Comparison of ENCODE assay signal across 14 cellular contexts in genomic region chr9:129071526-129072131, GRCh38. TPM values are rescaled to one million over a fixed set of nuclear protein-coding genes. Genes with fewer than 3 reads are reported as not detected.
DNase-seq lines count a peak whose midpoint lies in the region; ATAC-seq and TF ChIP-seq lines count a peak whose summit lies in the region.
"Had no signal": no experiment of that assay in that cellular context is flagged by ENCODE, and none has a peak within 500 bp of the region (broad histone marks: within the 10 kb centered on the region; RNA-seq: fewer than 3 reads in every experiment).

No MANE protein-coding gene starts in this region.

- peak overlapping the region; percentile 77 for H3K4me2 ChIP-seq in GM23338

- intact Hi-C loops in CD4-positive, alpha-beta T cell (cut with DNase I, micrococcal nuclease) = no loop called here
- intact Hi-C loops in spleen (cut with DNase I; ENCODE audit: low total_unique reads) (no loop called here), posterior vena cava (cut with DNase I) (loop anchor here in 1 of 2 donors (5.0 kb wide), 1 partner anchor 1336 kb away; no protein-coding TSS in a partner anchor)

- H3K9me3 ChIP-seq in CD4-positive, alpha-beta T cell (ENCODE audit: control insufficient read depth, low read length) = no peaks in the 10 kb centered on the region
- no peaks in the 10 kb centered on the region for H3K9me3 ChIP-seq in iPS DF 6.9 (ENCODE audit: control insufficient read depth, insufficient read depth, low read length)
- H3K9me3 ChIP-seq in spleen = no peaks in the 10 kb centered on the region

- no CpG with 5 or more reads among the region's 10 CpGs for WGBS in iPS DF 6.9 (ENCODE audit: insufficient coverage, insufficient read length)
- 56 to 75% (median 61%) methylated on average over 7 to 10 of the region's 10 CpGs for WGBS in spleen, 5 donors

- no peak overlapping the region for H2AFZ ChIP-seq in GM23338

- peak overlapping the region; percentile 41; the same call in 1 of the 2 replicates for H3K4me3 ChIP-seq in GM23338
- no peak overlapping the region for H3K4me3 ChIP-seq in iPS DF 6.9 (ENCODE audit: low read length)
- no peak overlapping the region for H3K4me3 ChIP-seq in spleen

- no peaks in the 10 kb centered on the region for H4K20me1 ChIP-seq in GM23338 (replicated peaks; ENCODE audit: insufficient read depth)

- H3K27me3 ChIP-seq in CD4-positive, alpha-beta T cell (ENCODE audit: control insufficient read depth, insufficient read depth, low read length) = no peaks in the 10 kb centered on the region
- H3K27me3 ChIP-seq in GM23338 (ENCODE audit: insufficient read depth) (no peaks in the 10 kb centered on the region), iPS DF 6.9 (ENCODE audit: control insufficient read depth, insufficient read depth, low read length) (no peaks in the 10 kb centered on the region), spleen (replicated peaks in 1 of 7) (no peaks in the 10 kb centered on the region)

- no peaks in the 10 kb centered on the region for H3K9me2 ChIP-seq in GM23338 (ENCODE audit: insufficient read depth)

- H3K27ac Mint-ChIP-seq in CD4-positive, alpha-beta T cell = peak overlapping the region; percentile 73
- peak overlapping the region; percentile 88 for H3K27ac Mint-ChIP-seq in GM23338
- H3K27ac Mint-ChIP-seq: activated T-cell treated with anti-CD3 and anti-CD28 coated beads, Interleukin-2, amount 50 U/mL, for 72 hours had no signal

- H3K36me3 Mint-ChIP-seq in CD4-positive, alpha-beta T cell (ENCODE audit: low read depth) = peaks cover 16% of the 10 kb centered on the region
- H3K36me3 Mint-ChIP-seq in GM23338 (ENCODE audit: low read depth) = peaks cover 17% of the 10 kb centered on the region
- H3K36me3 Mint-ChIP-seq: naive B cell had no signal

- H3K36me3 ChIP-seq in GM23338 (ENCODE audit: insufficient read depth) = no peaks in the 10 kb centered on the region
- H3K36me3 ChIP-seq in iPS DF 6.9 (ENCODE audit: control insufficient read depth, insufficient read depth, low read length) = peaks cover 19% of the 10 kb centered on the region; the same call in 1 of the 2 replicates
- H3K36me3 ChIP-seq in spleen = peaks cover 0 to 54% (median 26%) of the 10 kb centered on the region in 6 donors

- peak overlapping the region; percentile 1 for H3K27ac ChIP-seq in CD4-positive, alpha-beta T cell (ENCODE audit: low read depth, low read length)
- peak overlapping the region; percentile 85 for H3K27ac ChIP-seq in GM23338 (ENCODE audit: low read depth)
- no peak overlapping the region for H3K27ac ChIP-seq in iPS DF 6.9 (ENCODE audit: low read length)
- H3K27ac ChIP-seq in spleen = peak overlapping the region in 4 of 8 donors; percentile 4 to 91 (median 84)
- H3K27ac ChIP-seq: VCaP had no signal

- H3K4me3 Mint-ChIP-seq in CD4-positive, alpha-beta T cell = peak overlapping the region; percentile 34
- peak overlapping the region; percentile 48 for H3K4me3 Mint-ChIP-seq in GM23338
- H3K4me3 Mint-ChIP-seq: activated T-cell treated with anti-CD3 and anti-CD28 coated beads, Interleukin-2, amount 50 U/mL, for 72 hours; naive B cell had no signal

- POLR2A ChIA-PET in CD4-positive, alpha-beta T cell (lab: Charles Lee) = interaction anchor here (0.6 to 1.2 kb wide), 3 partner anchors 9 to 52 kb away, joined by 3 to 5 read pairs (median 3); no protein-coding TSS in a partner anchor

- H3K4me1 ChIP-seq in GM23338 (ENCODE audit: insufficient read depth) (peaks cover 26% of the 10 kb centered on the region), iPS DF 6.9 (ENCODE audit: control insufficient read depth, insufficient read depth, low read length) (peaks cover 18% of the 10 kb centered on the region), spleen (peaks cover 3 to 53% (median 28%) of the 10 kb centered on the region in 6 donors)

- H3K9me3 Mint-ChIP-seq in CD4-positive, alpha-beta T cell = no peaks in the 10 kb centered on the region
- H3K9me3 Mint-ChIP-seq in GM23338 = no peaks in the 10 kb centered on the region; the same call in 2 of the 3 replicates
- H3K9me3 Mint-ChIP-seq: activated T-cell treated with anti-CD3 and anti-CD28 coated beads, Interleukin-2, amount 50 U/mL, for 72 hours; naive B cell had no signal

- H3K79me2 ChIP-seq in GM23338 (replicated peaks; ENCODE audit: insufficient read depth) = 0 out of 2 replicates have a peak, but pooled peaks cover 3% of the 10 kb centered on the region

- DNase-seq in CD4-positive, alpha-beta T cell = peak in 4 of 10 experiments; percentile 13 to 43 (median 24)
- peak; percentile 97 for DNase-seq in GM23338 (ENCODE audit: low spot score)
- DNase-seq in UCSD-AML1 (lab: John Stamatoyannopoulos, UW; ENCODE audit: unreplicated experiment) = peak; percentile 30
- DNase-seq in iPS DF 6.9 (ENCODE audit: low read depth, low spot score) = peak; percentile 74
- DNase-seq in NCI-H1105 (lab: John Stamatoyannopoulos, UW) = no peak
- DNase-seq in NOMO-1 treated with DMSO at 0.1 percent for 48 hours (lab: John Stamatoyannopoulos, UW; ENCODE audit: unreplicated experiment) = no peak
- no peak for DNase-seq in spleen
- no peak for DNase-seq in posterior vena cava (ENCODE audit: low spot score)
- DNase-seq: activated T-cell treated with anti-CD3 and anti-CD28 coated beads, Interleukin-2, amount 50 U/mL, for 72 hours; naive B cell; NCI-H1436; right cardiac atrium had no signal

- TF ChIP-seq CTCF in CD4-positive, alpha-beta T cell (IDR thresholded peaks at IDR 0.05) = no peak
- TF ChIP-seq CTCF in GM23338 (conservative IDR thresholded peaks at IDR 0.05; ENCODE audit: low read depth in 2 of 2) (no peak), spleen (IDR thresholded peaks at IDR 0.05 in 8 of 11, conservative IDR thresholded peaks at IDR 0.05 in 3 of 11) (no peak)

- H3K4me1 Mint-ChIP-seq in CD4-positive, alpha-beta T cell (ENCODE audit: low read depth) = peaks cover 35% of the 10 kb centered on the region
- H3K4me1 Mint-ChIP-seq in GM23338 = peaks cover 31% of the 10 kb centered on the region

- no peaks in the 10 kb centered on the region for H3K27me3 Mint-ChIP-seq in CD4-positive, alpha-beta T cell
- peaks cover 9% of the 10 kb centered on the region for H3K27me3 Mint-ChIP-seq in GM23338 (ENCODE audit: insufficient read depth, low read depth, poor library complexity)
- H3K27me3 Mint-ChIP-seq: naive B cell had no signal

- CTCF ChIA-PET in CD4-positive, alpha-beta T cell (lab: Charles Lee) = no interaction called here

- H3F3A ChIP-seq in GM23338 (replicated peaks; ENCODE audit: low read depth) = 0 out of 2 replicates have a peak, but pooled peaks cover 6% of the 10 kb centered on the region

- TF ChIP-seq POLR2A in spleen (IDR thresholded peaks at IDR 0.05) = no peak

- ATAC-seq in CD4-positive, alpha-beta T cell (ENCODE audit: poor library complexity) = peak; percentile 57
- peak; percentile 86 for ATAC-seq in GM23338
- ATAC-seq: activated T-cell treated with anti-CD3 and anti-CD28 coated beads, Interleukin-2, amount 50 U/mL, for 72 hours; left colon; right cardiac atrium had no signal

TF ChIP-seq in GM23338, 12 proteins besides CTCF, POLR2A, EP300 and RAD21 (continues in another document):
- TF ChIP-seq EZH2phosphoT487 (IDR thresholded peaks at IDR 0.05; ENCODE audit: unreplicated experiment) = no peak
- no peak for TF ChIP-seq EZH2 (IDR thresholded peaks at IDR 0.05; ENCODE audit: low read depth, unreplicated experiment)
- TF ChIP-seq ZNF114 (CRISPR knock-in tag; IDR thresholded peaks at IDR 0.05) = no peak
- TF ChIP-seq ZNF331 (CRISPR knock-in tag; IDR thresholded peaks at IDR 0.05; ENCODE audit: low read depth) = no peak
- no peak for TF ChIP-seq STAT1 (IDR thresholded peaks at IDR 0.05; ENCODE audit: unreplicated experiment)
- peak; percentile 33; the same call in 1 of the 2 replicates for TF ChIP-seq ETS1 (IDR thresholded peaks at IDR 0.05)

RNA-seq across cellular contexts. Expression of gene DOLPP1, which starts 9.3 kb away (rescaled TPM):
- 1 to 10 TPM; 2.7 to 3.6 TPM for total RNA-seq in CD4-positive, alpha-beta T cell
- 30.0 and 31.9 TPM in 2 replicates for total RNA-seq in GM23338 (2014; rRNA removed; shearing (Covaris generic))
- polyA plus RNA-seq in GM23338 (2016; fragmentation: Nextera tagmentation; extraction: Ambion mirVana) = 20.5 and 23.3 TPM in 2 replicates
- total RNA-seq in spleen = 10 to 100 TPM in 2 of 7 donors, 1 to 10 TPM in 5; 6.0 to 10.1 (median 9.0) TPM
- polyA plus RNA-seq in spleen = 1 to 10 TPM; 4.8 to 8.0 (median 5.1) TPM
- 1 to 10 TPM; 4.4 to 5.7 TPM for total RNA-seq in posterior vena cava

RNA-seq across cellular contexts. Expression of gene MIGA2, which starts 35.2 kb away (rescaled TPM):
- total RNA-seq in CD4-positive, alpha-beta T cell = 10 to 100 TPM; 53.2 to 56.9 TPM
- total RNA-seq in GM23338 (2014; rRNA removed; shearing (Covaris generic)) = 37.1 and 47.8 TPM in 2 replicates
- 15.3 and 19.3 TPM in 2 replicates for polyA plus RNA-seq in GM23338 (2016; fragmentation: Nextera tagmentation; extraction: Ambion mirVana)
- 10 to 100 TPM; 22.7 to 47.1 (median 34.4) TPM for total RNA-seq in spleen
- 10 to 100 TPM; 20.2 to 34.5 (median 30.3) TPM for polyA plus RNA-seq in spleen
- 10 to 100 TPM; 14.8 to 21.1 TPM for total RNA-seq in posterior vena cava

RNA-seq across cellular contexts. Expression of gene CRAT, which starts 39.0 kb away (rescaled TPM):
- 1 to 10 TPM; 7.1 to 9.4 TPM for total RNA-seq in CD4-positive, alpha-beta T cell
- total RNA-seq in GM23338 (2014; rRNA removed; shearing (Covaris generic)) = 9.9 TPM in 2 replicates
- polyA plus RNA-seq in GM23338 (2016; fragmentation: Nextera tagmentation; extraction: Ambion mirVana) (3.7 and 4.6 TPM in 2 replicates), spleen (10 to 100 TPM in 1 of 3 donors, 1 to 10 TPM in 2; 5.7 to 11.8 (median 7.1) TPM)
- total RNA-seq in spleen (10 to 100 TPM; 14.9 to 32.3 (median 23.9) TPM), posterior vena cava (10 to 100 TPM; 53.8 to 59.5 TPM)

RNA-seq across cellular contexts. Expression of gene PTPA, which starts 39.6 kb away (rescaled TPM):
- 10 to 100 TPM; 21.6 to 23.3 TPM for total RNA-seq in CD4-positive, alpha-beta T cell
- total RNA-seq in GM23338 (2014; rRNA removed; shearing (Covaris generic)) = 110 and 122 TPM in 2 replicates
- polyA plus RNA-seq in GM23338 (2016; fragmentation: Nextera tagmentation; extraction: Ambion mirVana) (53.9 and 57.3 TPM in 2 replicates), spleen (100 to 1,000 TPM in 1 of 3 donors, 10 to 100 TPM in 2; 38.8 to 104 (median 65.4) TPM)
- total RNA-seq in spleen (100 to 1,000 TPM in 3 of 7 donors, 10 to 100 TPM in 4; 71.5 to 107 (median 88.9) TPM), posterior vena cava (100 to 1,000 TPM in 1 of 2 donors, 10 to 100 TPM in 1; 82.4 to 100 TPM)

RNA-seq across cellular contexts. Expression of gene SH3GLB2, which starts 43.5 kb away (rescaled TPM):
- total RNA-seq in CD4-positive, alpha-beta T cell = 10 to 100 TPM; 65.6 to 69.1 TPM
- total RNA-seq in GM23338 (2014; rRNA removed; shearing (Covaris generic)) = 64.3 and 68.0 TPM in 2 replicates
- 21.9 and 22.8 TPM in 2 replicates for polyA plus RNA-seq in GM23338 (2016; fragmentation: Nextera tagmentation; extraction: Ambion mirVana)
- total RNA-seq in spleen = 10 to 100 TPM; 69.1 to 87.3 (median 75.9) TPM
- 100 to 1,000 TPM in 1 of 3 donors, 10 to 100 TPM in 2; 53.3 to 109 (median 77.8) TPM for polyA plus RNA-seq in spleen
- 10 to 100 TPM; 64.3 to 68.7 TPM for total RNA-seq in posterior vena cava

Comparison
In these comparisons a context has a peak if more than half of its experiments do, and no peak if none do; other contexts are left out.
1. DNase-seq: peak in GM23338 (single experiment), UCSD-AML1 (single experiment) and iPS DF 6.9 (single experiment); none in NCI-H1105 (single experiment), NOMO-1 treated with DMSO at 0.1 percent for 48 hours (single experiment), spleen (single experiment) and posterior vena cava (single experiment).